In genomic region chr1:46571691-46572225, GRCh38 we compare ENCODE assay signal across 31 cellular contexts. TPM values are rescaled to one million over a fixed set of nuclear protein-coding genes. Genes with fewer than 3 reads are reported as not detected.
"Had no signal": no experiment of that assay in that cellular context is flagged by ENCODE, and none has a peak within 500 bp of the region (broad histone marks: within the 10 kb centered on the region; RNA-seq: fewer than 3 reads in every experiment).

No MANE protein-coding gene starts in this region.

- H3K4me2 ChIP-seq: KMS-11 had no signal

- H3K9ac ChIP-seq: KMS-11 had no signal

- H3K4me3 ChIP-seq: cardiac muscle cell had no signal

- H3K27ac ChIP-seq: cardiac muscle cell, KMS-11 had no signal

- FAIRE-seq: TTC549 had no signal

- ATAC-seq: activated T-cell treated with anti-CD3 and anti-CD28 coated beads, Interleukin-2, amount 50 U/mL, for 72 hours; activated T-helper 17 cell treated with anti-CD3 and anti-CD28 coated beads, Interleukin-2, amount 50 U/mL, for 72 hours; Panc1 had no signal

- DNase-seq: activated CD4-positive, alpha-beta T cell treated with anti-CD3 and anti-CD28 coated beads, Interleukin-2, amount 10 ng/mL, durations not matched to agents 24 days and 14 days; activated CD4-positive, alpha-beta T cell treated with anti-CD3 and anti-CD28 coated beads, Interleukin-2, amount 50 U/mL, for 4 hours; activated CD8-positive, alpha-beta memory T cell treated with anti-CD3 and anti-CD28 coated beads, Interleukin-2, amount 50 U/mL, for 4 hours; activated effector memory CD4-positive, alpha-beta T cell treated with anti-CD3 and anti-CD28 coated beads, Interleukin-2, amount 50 U/mL, for 16 hours; activated naive CD4-positive, alpha-beta T cell; activated naive CD4-positive, alpha-beta T cell treated with anti-CD3 and anti-CD28 coated beads, Interleukin-2, amount 50 U/mL, for 16 hours; activated naive CD8-positive, alpha-beta T cell treated with anti-CD3 and anti-CD28 coated beads for 36 hours; activated T-cell treated with anti-CD3 and anti-CD28 coated beads for 4 hours; activated T-cell treated with anti-CD3 and anti-CD28 coated beads, Interleukin-2, amount 50 U/mL, for 72 hours; amniotic stem cell; aorta; MM.1S; MV-4-11; NCI-H1092; NCI-H1436 treated with DMSO at 0.1 percent for 48 hours; NCI-H1694 treated with DMSO at 0.1 percent for 48 hours; NCI-H2029; NCI-H345; NCI-H524 treated with DMSO at 0.1 percent for 48 hours; SHP77 treated with DMSO at 0.1 percent for 48 hours; SW 1271; T-helper 1 cell had no signal

- H3K27me3 ChIP-seq: cardiac muscle cell had no signal

RNA-seq across cellular contexts. Expression of gene KNCN, which starts 20.3 kb away (rescaled TPM):
- total RNA-seq: activated CD4-positive, alpha-beta T cell treated with anti-CD3 and anti-CD28 coated beads, Interleukin-2, amount 10 ng/mL, durations not matched to agents 24 days and 14 days; activated naive CD8-positive, alpha-beta T cell treated with anti-CD3 and anti-CD28 coated beads for 36 hours; activated T-cell treated with anti-CD3 and anti-CD28 coated beads, Interleukin-2, amount 50 U/mL, for 72 hours; activated T-helper 17 cell treated with anti-CD3 and anti-CD28 coated beads, Interleukin-2, amount 50 U/mL, for 72 hours; aorta; cardiac muscle cell; LHCN-M2; NCI-H460; RPMI7951; T-helper 2 cell treated with Interferon-gamma antibody and Interleukin-4, amounts not matched to agents 100 ng/mL and 5 ng/mL, for 36 hours had no signal
- polyA plus RNA-seq: cardiac muscle cell had no signal
